11 cellular contexts compared by ENCODE assay signal in the genomic region with DNA sequence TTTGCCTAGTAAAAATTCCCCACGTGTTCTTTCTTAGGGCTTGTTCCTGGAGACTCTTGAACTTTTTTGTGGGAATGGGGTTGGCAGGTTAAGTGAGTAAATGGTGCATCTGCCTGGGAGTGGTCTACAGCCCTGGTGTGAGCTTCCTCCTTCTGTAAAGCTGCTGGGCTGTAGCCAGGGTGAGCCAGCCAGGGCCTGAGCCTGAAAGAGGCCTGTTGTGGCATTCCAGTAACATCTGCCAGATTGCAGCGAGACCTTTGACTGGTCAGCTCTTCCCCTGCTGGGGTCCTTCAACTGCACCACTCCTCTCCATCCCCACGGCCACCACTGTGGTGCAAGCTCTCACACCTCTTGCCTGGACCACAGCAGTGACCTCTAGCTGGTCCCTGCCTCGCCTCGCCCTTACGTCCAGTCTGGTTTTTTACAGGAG. TPM values are rescaled to one million over a fixed set of nuclear protein-coding genes. Genes with fewer than 3 reads are reported as not detected.
DNase-seq lines count a peak whose midpoint lies in the region; ATAC-seq and TF ChIP-seq lines count a peak whose summit lies in the region.
"Had no signal": no experiment of that assay in that cellular context is flagged by ENCODE, and none has a peak within 500 bp of the region (broad histone marks: within the 10 kb centered on the region; RNA-seq: fewer than 3 reads in every experiment).

No MANE protein-coding gene starts in this region.

- no peak for DNase-seq in CD4-positive, alpha-beta T cell
- DNase-seq in RPMI8226 (peak; percentile 56), foreskin keratinocyte (no peak), omental fat pad (ENCODE audit: low spot score) (no peak), NCI-H526 treated with DMSO at 0.1 percent for 48 hours (lab: John Stamatoyannopoulos, UW) (no peak), DMS79 (lab: John Stamatoyannopoulos, UW) (no peak), GDM1 (lab: John Stamatoyannopoulos, UW) (no peak)
- DNase-seq: activated T-cell treated with anti-CD3 and anti-CD28 coated beads, Interleukin-2, amount 50 U/mL, for 4 hours; DMS79 treated with DMSO at 0.1 percent for 48 hours; NCI-H1048 had no signal

- CTCF ChIA-PET in CD4-positive, alpha-beta T cell (lab: Charles Lee): no interaction called here

- H3K27ac ChIP-seq in CD4-positive, alpha-beta T cell (ENCODE audit: low read depth, low read length): peak overlapping the region; percentile 48
- H3K27ac ChIP-seq in foreskin keratinocyte: no peak overlapping the region

- H3K4me1 ChIP-seq in foreskin keratinocyte: peaks cover 54% of the 10 kb centered on the region

- peak overlapping the region; percentile 16 for H3K4me3 Mint-ChIP-seq in CD4-positive, alpha-beta T cell
- H3K4me3 Mint-ChIP-seq: activated T-cell treated with anti-CD3 and anti-CD28 coated beads, Interleukin-2, amount 50 U/mL, for 4 hours had no signal

- H3K36me3 Mint-ChIP-seq in CD4-positive, alpha-beta T cell (ENCODE audit: low read depth): peaks cover 71% of the 10 kb centered on the region

- no peak for ATAC-seq in CD4-positive, alpha-beta T cell (ENCODE audit: poor library complexity)
- peak; percentile 8 for ATAC-seq in foreskin keratinocyte
- peak; percentile 44 for ATAC-seq in omental fat pad (ENCODE audit: low FRiP score)
- no peak for ATAC-seq in HG02938 (IDR thresholded peaks at IDR 0.05; ENCODE audit: unreplicated experiment)
- ATAC-seq: activated T-cell treated with anti-CD3 and anti-CD28 coated beads, Interleukin-2, amount 50 U/mL, for 4 hours had no signal

- H3K4me1 Mint-ChIP-seq in CD4-positive, alpha-beta T cell (ENCODE audit: low read depth): peaks cover 96% of the 10 kb centered on the region

- H3K9me3 ChIP-seq in CD4-positive, alpha-beta T cell (ENCODE audit: control insufficient read depth, low read length): no peaks in the 10 kb centered on the region

- H3K9me3 Mint-ChIP-seq in CD4-positive, alpha-beta T cell: no peaks in the 10 kb centered on the region
- H3K9me3 Mint-ChIP-seq: activated T-cell treated with anti-CD3 and anti-CD28 coated beads, Interleukin-2, amount 50 U/mL, for 4 hours had no signal

- no peaks in the 10 kb centered on the region for H3K27me3 Mint-ChIP-seq in CD4-positive, alpha-beta T cell

- no peak for TF ChIP-seq CTCF in CD4-positive, alpha-beta T cell (IDR thresholded peaks at IDR 0.05)
- TF ChIP-seq CTCF in foreskin keratinocyte (conservative IDR thresholded peaks at IDR 0.05) (no peak), omental fat pad (IDR thresholded peaks at IDR 0.05) (no peak)

- H3K27ac Mint-ChIP-seq in CD4-positive, alpha-beta T cell: peak overlapping the region; percentile 92

- intact Hi-C loops in CD4-positive, alpha-beta T cell (cut with DNase I, micrococcal nuclease): no loop called here

- H3K27me3 ChIP-seq in CD4-positive, alpha-beta T cell (ENCODE audit: control insufficient read depth, insufficient read depth, low read length): no peaks in the 10 kb centered on the region
- H3K27me3 ChIP-seq in foreskin keratinocyte: no peaks in the 10 kb centered on the region

- POLR2A ChIA-PET in CD4-positive, alpha-beta T cell (lab: Charles Lee): interaction anchor here (1.0 to 6.2 kb wide), 8 partner anchors 11 to 79 kb away, joined by 3 to 62 read pairs (median 4); no protein-coding TSS in a partner anchor

RNA-seq across cellular contexts. Expression of a gene that starts 47.5 kb away (rescaled TPM):
- 1 to 10 TPM; 4.3 to 4.5 TPM for total RNA-seq in CD4-positive, alpha-beta T cell
- total RNA-seq in foreskin keratinocyte (11.7 and 14.7 TPM in 2 replicates), omental fat pad (10 to 100 TPM in 3 of 4 donors, 1 to 10 TPM in 1; 7.6 to 38.7 (median 28.6) TPM)
- polyA plus RNA-seq in foreskin keratinocyte: 5.6 and 7.1 TPM in 2 replicates

Comparison
In these comparisons a context has a peak if more than half of its experiments do, and no peak if none do; other contexts are left out.
1. ATAC-seq: peak in foreskin keratinocyte (single experiment) and omental fat pad (single experiment); none in CD4-positive, alpha-beta T cell (single experiment) and HG02938 (single experiment).